12 cellular contexts compared by ENCODE assay signal in genomic region chr14:68951800-68952540, GRCh38. TPM values are rescaled to one million over a fixed set of nuclear protein-coding genes. Genes with fewer than 3 reads are reported as not detected.
DNase-seq lines count a peak whose midpoint lies in the region; ATAC-seq and TF ChIP-seq lines count a peak whose summit lies in the region.
"Had no signal": no experiment of that assay in that cellular context is flagged by ENCODE, and none has a peak within 500 bp of the region (broad histone marks: within the 10 kb centered on the region; RNA-seq: fewer than 3 reads in every experiment).

No MANE protein-coding gene starts in this region.

- CTCF ChIA-PET in A673 (lab: Charles Lee) = no interaction called here
- CTCF ChIA-PET in CD4-positive, alpha-beta memory T cell (lab: Charles Lee; ENCODE audit: partially characterized antibody) = interaction anchor here (1.6 kb wide), 1 partner anchor 12 kb away, joined by 4 read pairs; no protein-coding TSS in a partner anchor

- no peak for ATAC-seq in GM21360 (IDR thresholded peaks at IDR 0.05; ENCODE audit: unreplicated experiment)

- no peak overlapping the region for H3K27ac Mint-ChIP-seq in CD4-positive, alpha-beta memory T cell
- H3K27ac Mint-ChIP-seq: activated T-helper 1 cell treated with anti-CD3 and anti-CD28 coated beads, Interleukin-12 subunit alpha, Interleukin-12 subunit beta, Interleukin-2, Interleukin-4 antibody, amounts not matched to agents 30 ng/mL and 10 ng/mL and 1 ng/mL, durations not matched to agents 14 hours and 24 hours and 36 hours; B cell had no signal

- H3K4me3 ChIP-seq in A673 (ENCODE audit: low read depth, low read length, poor library complexity, severe bottlenecking) (peak overlapping the region; percentile 24), fibroblast of lung (replicated peaks in 1 of 4; ENCODE audit: control extremely low read depth in 1 of 4, insufficient read depth in 1 of 4, low read depth in 3 of 4, low read length in 4 of 4) (peak overlapping the region in 3 of 4 experiments; percentile 11 to 36 (median 11)), osteoblast (ENCODE audit: insufficient read depth, low read length) (no peak overlapping the region), dorsolateral prefrontal cortex (peak overlapping the region in 5 of 59 donors; percentile 7 to 30 (median 20))
- H3K4me3 ChIP-seq in CD4-positive, alpha-beta memory T cell (ENCODE audit: low read length in 2 of 2) = no peak overlapping the region

- peaks cover 18 to 79% (median 28%) of the 10 kb centered on the region in 4 donors for H3K4me1 Mint-ChIP-seq in CD4-positive, alpha-beta memory T cell

- H3K27me3 ChIP-seq in A673 (replicated peaks; ENCODE audit: insufficient read depth, low read depth, low read length, poor library complexity) (no peaks in the 10 kb centered on the region), fibroblast of lung (ENCODE audit: control insufficient read depth, insufficient read depth, low read length) (no peaks in the 10 kb centered on the region), osteoblast (ENCODE audit: insufficient read depth, low read length) (no peaks in the 10 kb centered on the region), dorsolateral prefrontal cortex (peaks cover 0 to 7% (median 0%) of the 10 kb centered on the region in 45 donors)
- H3K27me3 ChIP-seq in CD4-positive, alpha-beta memory T cell (ENCODE audit: insufficient read depth, low read length) = no peaks in the 10 kb centered on the region

- POLR2A ChIA-PET in A673 (lab: Charles Lee; ENCODE audit: low non-redundant PET) = interaction anchor here (0.6 kb wide), 1 partner anchor 26 kb away, joined by 3 read pairs; no protein-coding TSS in a partner anchor
- POLR2A ChIA-PET in CD4-positive, alpha-beta memory T cell (lab: Charles Lee; ENCODE audit: partially characterized antibody) = interaction anchor here (0.6 kb wide), 1 partner anchor 255 kb away, joined by 3 read pairs; no protein-coding TSS in a partner anchor

- no peaks in the 10 kb centered on the region for H3K9me3 Mint-ChIP-seq in CD4-positive, alpha-beta memory T cell
- H3K9me3 Mint-ChIP-seq: activated T-helper 1 cell treated with anti-CD3 and anti-CD28 coated beads, Interleukin-12 subunit alpha, Interleukin-12 subunit beta, Interleukin-2, Interleukin-4 antibody, amounts not matched to agents 30 ng/mL and 10 ng/mL and 1 ng/mL, durations not matched to agents 14 hours and 24 hours and 36 hours had no signal

- no peaks in the 10 kb centered on the region for H3K36me3 ChIP-seq in A673 (ENCODE audit: insufficient read depth, low read length, poor library complexity, severe bottlenecking)
- peaks cover 2% of the 10 kb centered on the region for H3K36me3 ChIP-seq in fibroblast of lung (ENCODE audit: control insufficient read depth, insufficient read depth, low read length)
- peaks cover 28% of the 10 kb centered on the region for H3K36me3 ChIP-seq in osteoblast (ENCODE audit: insufficient read depth, low read length)
- H3K36me3 ChIP-seq in CD4-positive, alpha-beta memory T cell (ENCODE audit: insufficient read depth, low read length) = no peaks in the 10 kb centered on the region

- H2AFZ ChIP-seq in fibroblast of lung (ENCODE audit: low read length) (no peak overlapping the region), osteoblast (ENCODE audit: low read length) (no peak overlapping the region)

- H4K20me1 ChIP-seq in fibroblast of lung (ENCODE audit: control insufficient read depth, extremely low read depth, insufficient read depth, low read length) = peaks cover 2% of the 10 kb centered on the region
- peaks cover 82% of the 10 kb centered on the region for H4K20me1 ChIP-seq in osteoblast (ENCODE audit: insufficient read depth, low read length)

- BruUV-seq in A673 (replicated peaks; lab: Mats Ljungman, UMichigan) = no TSS peak

- H3K79me2 ChIP-seq in fibroblast of lung (ENCODE audit: control insufficient read depth, insufficient read depth, low read length) (peaks cover 95% of the 10 kb centered on the region), osteoblast (ENCODE audit: insufficient read depth, low read length) (peaks cover 98% of the 10 kb centered on the region)

- no peaks in the 10 kb centered on the region for H3K9me3 ChIP-seq in A673 (ENCODE audit: low read depth, low read length, poor library complexity, severe bottlenecking)
- no peaks in the 10 kb centered on the region for H3K9me3 ChIP-seq in fibroblast of lung (ENCODE audit: control insufficient read depth, insufficient read depth, low read depth, low read length)
- H3K9me3 ChIP-seq in osteoblast (ENCODE audit: low read depth, low read length) = no peaks in the 10 kb centered on the region
- H3K9me3 ChIP-seq in CD4-positive, alpha-beta memory T cell (ENCODE audit: control insufficient read depth in 1 of 2, low read length in 2 of 2) = no peaks in the 10 kb centered on the region

- peak overlapping the region; percentile 94 for H3K27ac ChIP-seq in A673 (ENCODE audit: low read depth, low read length, poor library complexity, severe bottlenecking)
- peak overlapping the region; percentile 89 for H3K27ac ChIP-seq in fibroblast of lung (ENCODE audit: insufficient read depth, low read length)
- H3K27ac ChIP-seq in osteoblast (ENCODE audit: low read depth, low read length) = peak overlapping the region; percentile 93
- no peak overlapping the region for H3K27ac ChIP-seq in CD4-positive, alpha-beta memory T cell (ENCODE audit: low read depth, low read length)
- H3K27ac ChIP-seq in dorsolateral prefrontal cortex = peak overlapping the region in 19 of 59 donors; percentile 9 to 72 (median 26)
- H3K27ac ChIP-seq: HL-60 had no signal

- H3K4me2 ChIP-seq in fibroblast of lung (ENCODE audit: extremely low read depth, insufficient read depth, low read length) = peak overlapping the region; percentile 42
- peak overlapping the region; percentile 76 for H3K4me2 ChIP-seq in osteoblast (ENCODE audit: insufficient read depth, low read length)

- DNase-seq in A673 (ENCODE audit: low spot score) (no peak), RKO (ENCODE audit: low spot score) (peak; percentile 28), fibroblast of lung (ENCODE audit: low read depth in 2 of 2) (no peak), osteoblast (ENCODE audit: insufficient read length, low spot score, missing footprints) (no peak), dorsolateral prefrontal cortex (no peak), hypothalamus (lab: John Stamatoyannopoulos, UW) (no peak)
- DNase-seq in CD4-positive, alpha-beta memory T cell = no peak
- DNase-seq: erythroblast had no signal

- H3K4me1 ChIP-seq in A673 (ENCODE audit: insufficient read depth, low read length, poor library complexity, severe bottlenecking) = peaks cover 96% of the 10 kb centered on the region
- peaks cover 67% of the 10 kb centered on the region for H3K4me1 ChIP-seq in fibroblast of lung (ENCODE audit: control insufficient read depth, extremely low read depth, insufficient read depth, low read length)
- peaks cover 94% of the 10 kb centered on the region for H3K4me1 ChIP-seq in osteoblast (ENCODE audit: insufficient read depth, low read length)
- peaks cover 24% of the 10 kb centered on the region for H3K4me1 ChIP-seq in CD4-positive, alpha-beta memory T cell (ENCODE audit: insufficient read depth, low read length)

- no peak overlapping the region for H3K4me3 Mint-ChIP-seq in CD4-positive, alpha-beta memory T cell
- H3K4me3 Mint-ChIP-seq: activated T-helper 1 cell treated with anti-CD3 and anti-CD28 coated beads, Interleukin-12 subunit alpha, Interleukin-12 subunit beta, Interleukin-2, Interleukin-4 antibody, amounts not matched to agents 30 ng/mL and 10 ng/mL and 1 ng/mL, durations not matched to agents 14 hours and 24 hours and 36 hours; B cell had no signal

- H3K36me3 Mint-ChIP-seq in CD4-positive, alpha-beta memory T cell = peaks cover 2 to 4% of the 10 kb centered on the region in 2 donors

- TF ChIP-seq CTCF in A673 (conservative IDR thresholded peaks at IDR 0.05; ENCODE audit: low read depth, low read length) (no peak), fibroblast of lung (conservative IDR thresholded peaks at IDR 0.05 in 1 of 2, IDR thresholded peaks at IDR 0.05 in 1 of 2; ENCODE audit: low read depth in 1 of 2, low read length in 2 of 2) (no peak), osteoblast (IDR thresholded peaks at IDR 0.05; ENCODE audit: extremely low read depth, low read depth, low read length) (no peak), dorsolateral prefrontal cortex (IDR thresholded peaks at IDR 0.05 in 54 of 56, conservative IDR thresholded peaks at IDR 0.05 in 2 of 56; ENCODE audit: low read depth in 1 of 56, partially characterized antibody in 56 of 56) (no peak)

- no peaks in the 10 kb centered on the region for H3K27me3 Mint-ChIP-seq in CD4-positive, alpha-beta memory T cell

- peak overlapping the region; percentile 54 for H3K9ac ChIP-seq in fibroblast of lung (ENCODE audit: insufficient read depth, low read length)

- intact Hi-C loops in A673 (cut with micrococcal nuclease; ENCODE audit: unreplicated experiment) (loop anchor here (2.0 kb wide), 1 partner anchor 27 kb away; the partner anchor contains the start of gene ACTN1), dorsolateral prefrontal cortex (cut with DNase I) (no loop called here)
- intact Hi-C loops in CD4-positive, alpha-beta memory T cell (cut with micrococcal nuclease) = no loop called here

RNA-seq across cellular contexts. Expression of gene ACTN1, which starts 27.1 kb away (rescaled TPM):
- 148 and 163 TPM in 2 replicates for total RNA-seq in A673 (2021)
- total RNA-seq in fibroblast of lung = 178 and 254 TPM in 2 replicates
- 578 and 729 TPM in 2 replicates for polyA plus RNA-seq in fibroblast of lung
- polyA plus RNA-seq in fibroblast of lung (2012) = 491 and 638 TPM in 2 replicates
- 1,123 and 1,490 TPM in 2 replicates for polyA minus RNA-seq in fibroblast of lung (ENCODE audit: low replicate concordance)
- 444 and 447 TPM in 2 replicates for total RNA-seq in osteoblast
- 10 to 100 TPM; 70.8 to 75.1 TPM for total RNA-seq in CD4-positive, alpha-beta memory T cell
- polyA plus RNA-seq in CD4-positive, alpha-beta memory T cell = 10 to 100 TPM; 33.6 to 63.3 TPM
- total RNA-seq in dorsolateral prefrontal cortex = 100 to 1,000 TPM in 115 of 120 experiments, 10 to 100 TPM in 5; 56.9 to 234 (median 157) TPM

Comparison
In these comparisons a context has a peak if more than half of its experiments do, and no peak if none do; other contexts are left out.
1. H3K4me3 ChIP-seq: peak in A673 (single experiment) and fibroblast of lung (3 of 4); none in osteoblast (single experiment) and CD4-positive, alpha-beta memory T cell (0 of 2).